15 cellular contexts compared by ENCODE assay signal in genomic region chr6:159203304-159204005, GRCh38. TPM values are rescaled to one million over a fixed set of nuclear protein-coding genes. Genes with fewer than 3 reads are reported as not detected.
DNase-seq lines count a peak whose midpoint lies in the region; ATAC-seq and TF ChIP-seq lines count a peak whose summit lies in the region.
"Had no signal": no experiment of that assay in that cellular context is flagged by ENCODE, and none has a peak within 500 bp of the region (broad histone marks: within the 10 kb centered on the region; RNA-seq: fewer than 3 reads in every experiment).

No MANE protein-coding gene starts in this region.

- H3K4me1 ChIP-seq in ACC112 (ENCODE audit: control insufficient read depth, insufficient read depth, low read length, unreplicated experiment) (peaks cover 19% of the 10 kb centered on the region), mammary epithelial cell (ENCODE audit: insufficient read depth, low read length) (peaks cover 11% of the 10 kb centered on the region), left lung (no peaks in the 10 kb centered on the region)
- H3K4me1 ChIP-seq: pancreas had no signal

- H4K20me1 ChIP-seq in mammary epithelial cell (ENCODE audit: insufficient read depth, low read length) = no peaks in the 10 kb centered on the region
- H4K20me1 ChIP-seq: BLaER1 had no signal

- H3K9me3 Mint-ChIP-seq in activated CD8-positive, alpha-beta T cell treated with anti-CD3 and anti-CD28 coated beads for 36 hours = no peaks in the 10 kb centered on the region

- peaks cover 5% of the 10 kb centered on the region for H3K27me3 Mint-ChIP-seq in activated CD8-positive, alpha-beta T cell treated with anti-CD3 and anti-CD28 coated beads for 36 hours

- POLR2A ChIA-PET in activated CD8-positive, alpha-beta T cell treated with anti-CD3 and anti-CD28 coated beads for 36 hours (lab: Charles Lee) = no interaction called here

- H3K36me3 Mint-ChIP-seq in activated CD8-positive, alpha-beta T cell treated with anti-CD3 and anti-CD28 coated beads for 36 hours (ENCODE audit: low read depth) = no peaks in the 10 kb centered on the region

- no peaks in the 10 kb centered on the region for H3K79me2 ChIP-seq in ACC112 (ENCODE audit: control insufficient read depth, insufficient read depth, low read length, unreplicated experiment)
- H3K79me2 ChIP-seq in mammary epithelial cell (ENCODE audit: insufficient read depth, low read length) = no peaks in the 10 kb centered on the region

- H3K27ac ChIP-seq in ACC112 (ENCODE audit: low read depth, low read length) (peak overlapping the region; percentile 66), mammary epithelial cell (ENCODE audit: insufficient read depth, low read depth, low read length) (no peak overlapping the region), left lung (no peak overlapping the region)
- H3K27ac ChIP-seq: BLaER1, pancreas had no signal

- H3K27ac Mint-ChIP-seq in activated CD8-positive, alpha-beta T cell treated with anti-CD3 and anti-CD28 coated beads for 36 hours = no peak overlapping the region

- TF ChIP-seq CTCF in mammary epithelial cell (conservative IDR thresholded peaks at IDR 0.05 in 1 of 2, IDR thresholded peaks at IDR 0.05 in 1 of 2; ENCODE audit: extremely low read depth in 1 of 2, insufficient read depth in 1 of 2, low read depth in 1 of 2, low read length in 2 of 2) = no peak
- no peak for TF ChIP-seq CTCF in left lung (IDR thresholded peaks at IDR 0.05)
- TF ChIP-seq CTCF in activated CD8-positive, alpha-beta T cell treated with anti-CD3 and anti-CD28 coated beads for 36 hours (IDR thresholded peaks at IDR 0.05) = no peak

- 15% methylated on average over 9 of the region's 9 CpGs for WGBS in mammary epithelial cell (ENCODE audit: low coverage, missing lambda C conversion rate)

- CTCF ChIA-PET in mammary epithelial cell (lab: Charles Lee; ENCODE audit: low non-redundant PET) = interaction anchor here (0.9 kb wide), 1 partner anchor 49 kb away, joined by 5 read pairs; no protein-coding TSS in a partner anchor
- CTCF ChIA-PET in activated CD8-positive, alpha-beta T cell treated with anti-CD3 and anti-CD28 coated beads for 36 hours (lab: Charles Lee) = interaction anchor here (1.3 to 2.6 kb wide), 4 partner anchors 14 to 50 kb away, joined by 3 to 9 read pairs (median 6); no protein-coding TSS in a partner anchor

- peak overlapping the region; percentile 5; the same call in 1 of the 2 replicates for H3K4me3 ChIP-seq in ACC112 (ENCODE audit: low read depth, low read length)
- no peak overlapping the region for H3K4me3 ChIP-seq in mammary epithelial cell (replicated peaks in 1 of 3; ENCODE audit: insufficient read depth in 1 of 3, low read depth in 2 of 3, low read length in 3 of 3)
- H3K4me3 ChIP-seq in left lung = no peak overlapping the region
- H3K4me3 ChIP-seq: BLaER1, pancreas had no signal

- H3K4me2 ChIP-seq in mammary epithelial cell (ENCODE audit: insufficient read depth, low read depth, low read length) = peak overlapping the region; percentile 12
- H3K4me2 ChIP-seq: BLaER1 had no signal

- dilution Hi-C loops in mammary epithelial cell (cut with HindIII; ENCODE audit: low sequenced_read_pairs) = no loop called here

- H3K36me3 ChIP-seq in ACC112 (ENCODE audit: insufficient read depth, low read length) (no peaks in the 10 kb centered on the region), mammary epithelial cell (ENCODE audit: insufficient read depth, low read length) (no peaks in the 10 kb centered on the region), left lung (no peaks in the 10 kb centered on the region)
- H3K36me3 ChIP-seq: BLaER1, pancreas had no signal

- H3K27me3 ChIP-seq in ACC112 (ENCODE audit: insufficient read depth, low read length) (no peaks in the 10 kb centered on the region), mammary epithelial cell (ENCODE audit: insufficient read depth, low read length) (no peaks in the 10 kb centered on the region), left lung (no peaks in the 10 kb centered on the region)
- H3K27me3 ChIP-seq: BLaER1, pancreas had no signal

- no peak overlapping the region for H3K4me3 Mint-ChIP-seq in activated CD8-positive, alpha-beta T cell treated with anti-CD3 and anti-CD28 coated beads for 36 hours

- H3K9me3 ChIP-seq in mammary epithelial cell (replicated peaks; ENCODE audit: insufficient read depth, low read length) = no peaks in the 10 kb centered on the region
- no peaks in the 10 kb centered on the region for H3K9me3 ChIP-seq in left lung
- H3K9me3 ChIP-seq: BLaER1, pancreas had no signal

- H3K9ac ChIP-seq in mammary epithelial cell (ENCODE audit: insufficient read depth, low read length) = no peak overlapping the region
- H3K9ac ChIP-seq: BLaER1 had no signal

- intact Hi-C loops in mammary epithelial cell (cut with micrococcal nuclease) (no loop called here), left lung (cut with DNase I) (no loop called here)
- intact Hi-C loops in activated CD8-positive, alpha-beta T cell treated with anti-CD3 and anti-CD28 coated beads for 36 hours (cut with micrococcal nuclease) = no loop called here

- H3K4me1 Mint-ChIP-seq in activated CD8-positive, alpha-beta T cell treated with anti-CD3 and anti-CD28 coated beads for 36 hours (ENCODE audit: low read depth) = no peaks in the 10 kb centered on the region

- ATAC-seq in left lung (peak; percentile 47), GM18511 (IDR thresholded peaks at IDR 0.05; ENCODE audit: unreplicated experiment) (no peak)
- no peak for ATAC-seq in activated CD8-positive, alpha-beta T cell treated with anti-CD3 and anti-CD28 coated beads for 36 hours
- ATAC-seq: esophagus mucosa, left colon had no signal

- in situ Hi-C loops in mammary epithelial cell (cut with MboI; ENCODE audit: low sequenced_read_pairs in 2 of 2) = no loop called here

- no TSS peak for BruUV-seq in mammary epithelial cell (replicated peaks; lab: Mats Ljungman, UMichigan)

- peak; percentile 93 for DNase-seq in HS-5 (ENCODE audit: low read depth)
- peak; percentile 71 for DNase-seq in mammary epithelial cell
- DNase-seq in left lung = no peak
- no peak for DNase-seq in activated CD8-positive, alpha-beta T cell treated with anti-CD3 and anti-CD28 coated beads for 36 hours
- DNase-seq in stimulated activated naive CD4-positive, alpha-beta T cell treated with Interleukin-2 at 50 U/mL for 16 hours (lab: John Stamatoyannopoulos, UW) = no peak
- no peak for DNase-seq in NCI-H774 (lab: John Stamatoyannopoulos, UW)
- DNase-seq: activated CD8-positive, alpha-beta memory T cell treated with anti-CD3 and anti-CD28 coated beads, Interleukin-2, amount 50 U/mL, for 48 hours; anterior cingulate cortex; KBM-7; left colon; pancreas had no signal

- H2AFZ ChIP-seq in ACC112 (ENCODE audit: low read length, unreplicated experiment) (peak overlapping the region; percentile 84), mammary epithelial cell (ENCODE audit: low read depth, low read length) (peak overlapping the region; percentile 79)

RNA-seq across cellular contexts. Expression of gene FNDC1, which starts 34.3 kb away (rescaled TPM):
- total RNA-seq in mammary epithelial cell (under 1 TPM; 0.05 to 0.33 TPM), left lung (1 to 10 TPM in 1 of 2 donors, under 1 TPM in 1; 0.68 to 5.4 TPM)
- not detected for polyA plus RNA-seq in mammary epithelial cell
- polyA minus RNA-seq in mammary epithelial cell = not detected
- not detected for total RNA-seq in activated CD8-positive, alpha-beta T cell treated with anti-CD3 and anti-CD28 coated beads for 36 hours

Comparison
In these comparisons a context has a peak if more than half of its experiments do, and no peak if none do; other contexts are left out.
1. DNase-seq: peak in HS-5 (single experiment) and mammary epithelial cell (single experiment); none in left lung (0 of 2), activated CD8-positive, alpha-beta T cell treated with anti-CD3 and anti-CD28 coated beads for 36 hours (single experiment), stimulated activated naive CD4-positive, alpha-beta T cell treated with Interleukin-2 at 50 U/mL for 16 hours (single experiment) and NCI-H774 (single experiment).